2 cellular contexts compared by ENCODE assay signal in the genomic region with DNA sequence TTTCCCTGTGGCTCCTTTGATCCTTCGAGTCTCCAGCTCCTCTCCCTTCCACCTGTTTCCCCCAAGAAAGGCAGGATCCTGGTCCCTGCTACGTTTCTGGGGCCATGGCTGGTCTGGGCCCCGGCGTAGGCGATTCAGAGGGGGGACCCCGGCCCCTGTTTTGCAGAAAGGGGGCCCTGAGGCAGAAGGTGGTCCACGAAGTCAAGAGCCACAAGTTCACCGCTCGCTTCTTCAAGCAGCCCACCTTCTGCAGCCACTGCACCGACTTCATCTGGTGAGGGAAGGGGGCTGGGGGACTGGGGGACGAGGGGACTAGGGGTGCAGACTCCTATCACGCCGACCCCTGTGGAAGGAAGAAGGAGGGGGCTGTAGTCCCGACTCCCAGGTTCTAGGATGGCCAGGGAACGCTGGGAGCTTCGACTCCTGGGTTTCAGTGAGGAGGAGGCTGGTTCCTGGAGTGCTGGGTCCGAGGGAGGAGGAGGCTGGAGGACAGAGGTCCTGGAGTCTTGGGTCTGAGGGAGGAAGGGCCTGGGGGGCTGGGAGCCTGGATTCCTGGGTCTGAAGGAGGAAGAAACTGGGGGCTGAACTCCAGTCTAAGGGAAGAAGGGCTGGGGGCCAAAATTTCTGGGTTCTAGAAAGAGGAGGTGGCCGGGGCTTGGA.
TF ChIP-seq lines count a peak whose summit lies in the region.

No MANE protein-coding gene starts in this region.

TF ChIP-seq in GM23338, 12 proteins besides CTCF, POLR2A, EP300 and RAD21 (continues in another document):
- TF ChIP-seq NANOG (IDR thresholded peaks at IDR 0.05; ENCODE audit: borderline replicate concordance) (no peak), STAT1 (IDR thresholded peaks at IDR 0.05; ENCODE audit: unreplicated experiment) (no peak), POLR2AphosphoS5 (IDR thresholded peaks at IDR 0.05; ENCODE audit: low read depth) (no peak), EZH2 (IDR thresholded peaks at IDR 0.05; ENCODE audit: low read depth, unreplicated experiment) (no peak), ZNF331 (CRISPR knock-in tag; IDR thresholded peaks at IDR 0.05; ENCODE audit: low read depth) (no peak), CREB1 (CRISPR knock-in tag; IDR thresholded peaks at IDR 0.05; ENCODE audit: low read depth) (no peak), ZNF114 (CRISPR knock-in tag; IDR thresholded peaks at IDR 0.05) (no peak), ETS1 (IDR thresholded peaks at IDR 0.05) (no peak)
- TF ChIP-seq, protein P1, sequence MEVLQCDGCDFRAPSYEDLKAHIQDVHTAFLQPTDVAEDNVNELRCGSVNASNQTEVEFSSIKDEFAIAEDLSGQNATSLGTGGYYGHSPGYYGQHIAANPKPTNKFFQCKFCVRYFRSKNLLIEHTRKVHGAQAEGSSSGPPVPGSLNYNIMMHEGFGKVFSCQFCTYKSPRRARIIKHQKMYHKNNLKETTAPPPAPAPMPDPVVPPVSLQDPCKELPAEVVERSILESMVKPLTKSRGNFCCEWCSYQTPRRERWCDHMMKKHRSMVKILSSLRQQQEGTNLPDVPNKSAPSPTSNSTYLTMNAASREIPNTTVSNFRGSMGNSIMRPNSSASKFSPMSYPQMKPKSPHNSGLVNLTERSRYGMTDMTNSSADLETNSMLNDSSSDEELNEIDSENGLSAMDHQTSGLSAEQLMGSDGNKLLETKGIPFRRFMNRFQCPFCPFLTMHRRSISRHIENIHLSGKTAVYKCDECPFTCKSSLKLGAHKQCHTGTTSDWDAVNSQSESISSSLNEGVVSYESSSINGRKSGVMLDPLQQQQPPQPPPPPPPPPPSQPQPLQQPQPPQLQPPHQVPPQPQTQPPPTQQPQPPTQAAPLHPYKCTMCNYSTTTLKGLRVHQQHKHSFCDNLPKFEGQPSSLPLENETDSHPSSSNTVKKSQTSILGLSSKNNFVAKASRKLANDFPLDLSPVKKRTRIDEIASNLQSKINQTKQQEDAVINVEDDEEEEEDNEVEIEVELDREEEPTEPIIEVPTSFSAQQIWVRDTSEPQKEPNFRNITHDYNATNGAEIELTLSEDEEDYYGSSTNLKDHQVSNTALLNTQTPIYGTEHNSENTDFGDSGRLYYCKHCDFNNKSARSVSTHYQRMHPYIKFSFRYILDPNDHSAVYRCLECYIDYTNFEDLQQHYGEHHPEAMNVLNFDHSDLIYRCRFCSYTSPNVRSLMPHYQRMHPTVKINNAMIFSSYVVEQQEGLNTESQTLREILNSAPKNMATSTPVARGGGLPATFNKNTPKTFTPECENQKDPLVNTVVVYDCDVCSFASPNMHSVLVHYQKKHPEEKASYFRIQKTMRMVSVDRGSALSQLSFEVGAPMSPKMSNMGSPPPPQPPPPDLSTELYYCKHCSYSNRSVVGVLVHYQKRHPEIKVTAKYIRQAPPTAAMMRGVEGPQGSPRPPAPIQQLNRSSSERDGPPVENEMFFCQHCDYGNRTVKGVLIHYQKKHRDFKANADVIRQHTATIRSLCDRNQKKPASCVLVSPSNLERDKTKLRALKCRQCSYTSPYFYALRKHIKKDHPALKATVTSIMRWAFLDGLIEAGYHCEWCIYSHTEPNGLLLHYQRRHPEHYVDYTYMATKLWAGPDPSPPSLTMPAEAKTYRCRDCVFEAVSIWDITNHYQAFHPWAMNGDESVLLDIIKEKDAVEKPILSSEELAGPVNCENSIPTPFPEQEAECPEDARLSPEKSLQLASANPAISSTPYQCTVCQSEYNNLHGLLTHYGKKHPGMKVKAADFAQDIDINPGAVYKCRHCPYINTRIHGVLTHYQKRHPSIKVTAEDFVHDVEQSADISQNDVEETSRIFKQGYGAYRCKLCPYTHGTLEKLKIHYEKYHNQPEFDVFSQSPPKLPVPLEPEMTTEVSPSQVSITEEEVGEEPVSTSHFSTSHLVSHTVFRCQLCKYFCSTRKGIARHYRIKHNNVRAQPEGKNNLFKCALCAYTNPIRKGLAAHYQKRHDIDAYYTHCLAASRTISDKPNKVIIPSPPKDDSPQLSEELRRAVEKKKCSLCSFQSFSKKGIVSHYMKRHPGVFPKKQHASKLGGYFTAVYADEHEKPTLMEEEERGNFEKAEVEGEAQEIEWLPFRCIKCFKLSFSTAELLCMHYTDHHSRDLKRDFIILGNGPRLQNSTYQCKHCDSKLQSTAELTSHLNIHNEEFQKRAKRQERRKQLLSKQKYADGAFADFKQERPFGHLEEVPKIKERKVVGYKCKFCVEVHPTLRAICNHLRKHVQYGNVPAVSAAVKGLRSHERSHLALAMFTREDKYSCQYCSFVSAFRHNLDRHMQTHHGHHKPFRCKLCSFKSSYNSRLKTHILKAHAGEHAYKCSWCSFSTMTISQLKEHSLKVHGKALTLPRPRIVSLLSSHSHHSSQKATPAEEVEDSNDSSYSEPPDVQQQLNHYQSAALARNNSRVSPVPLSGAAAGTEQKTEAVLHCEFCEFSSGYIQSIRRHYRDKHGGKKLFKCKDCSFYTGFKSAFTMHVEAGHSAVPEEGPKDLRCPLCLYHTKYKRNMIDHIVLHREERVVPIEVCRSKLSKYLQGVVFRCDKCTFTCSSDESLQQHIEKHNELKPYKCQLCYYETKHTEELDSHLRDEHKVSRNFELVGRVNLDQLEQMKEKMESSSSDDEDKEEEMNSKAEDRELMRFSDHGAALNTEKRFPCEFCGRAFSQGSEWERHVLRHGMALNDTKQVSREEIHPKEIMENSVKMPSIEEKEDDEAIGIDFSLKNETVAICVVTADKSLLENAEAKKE (CRISPR knock-in tag; IDR thresholded peaks at IDR 0.05), result no peak

TF ChIP-seq in endothelial cell of umbilical vein, 7 proteins besides CTCF, POLR2A, EP300 and RAD21:
- TF ChIP-seq FOS (IDR thresholded peaks at IDR 0.05; ENCODE audit: borderline replicate concordance, insufficient read depth, low read length), result no peak
- TF ChIP-seq POLR2AphosphoS5 (IDR thresholded peaks at IDR 0.05; ENCODE audit: insufficient read depth, low read depth, low read length), result no peak
- TF ChIP-seq EZH2 (IDR thresholded peaks at IDR 0.05; ENCODE audit: borderline replicate concordance, low read depth, low read length, severe bottlenecking), result peak; percentile 52
